ENCODE assay signal across 20 cellular contexts in genomic region chr22:19654338-19654922, GRCh38.
"Had no signal": no experiment of that assay in that cellular context is flagged by ENCODE, and none has a peak within 500 bp of the region (broad histone marks: within the 10 kb centered on the region; RNA-seq: fewer than 3 reads in every experiment).

No MANE protein-coding gene starts in this region.

- H3K9ac ChIP-seq: parathyroid adenoma had no signal

- DNase-seq: effector memory CD8-positive, alpha-beta T cell; foreskin keratinocyte; kidney glomerular epithelial cell; mammary epithelial cell; naive thymus-derived CD4-positive, alpha-beta T cell; nephron progenitor cell; psoas muscle; retina; right lobe of liver; stimulated activated CD4-positive, alpha-beta T cell treated with anti-CD3 and anti-CD28 coated beads, Interleukin-4, amount 100 ng/mL, for 1 hour; stimulated activated CD8-positive, alpha-beta memory T cell treated with anti-CD3 and anti-CD28 coated beads, Interleukin-4, amount 100 ng/mL, for 48 hours; stimulated activated naive CD8-positive, alpha-beta T cell treated with anti-CD3 and anti-CD28 coated beads, Interleukin-15, Interleukin-2, amounts not matched to agents 100 U/mL and 50 U/mL, for 24 hours; thyroid gland; upper lobe of right lung had no signal

- ATAC-seq: effector memory CD8-positive, alpha-beta T cell; foreskin keratinocyte; left lobe of liver; naive thymus-derived CD4-positive, alpha-beta T cell; psoas muscle; stimulated activated effector memory CD8-positive, alpha-beta T cell treated with anti-CD3 and anti-CD28 coated beads, Interleukin-12 subunit alpha, Interleukin-12 subunit beta, amount 100 ng/mL, for 72 hours; stimulated activated naive CD8-positive, alpha-beta T cell treated with anti-CD3 and anti-CD28 coated beads, Interleukin-15, Interleukin-2, amounts not matched to agents 100 U/mL and 50 U/mL, for 24 hours; upper lobe of right lung had no signal

- H3K4me3 Mint-ChIP-seq: dendritic cell treated with granulocyte-macrophage colony-stimulating factor and Interleukin-4, amounts not matched to agents 40 ng/mL and 50 ng/mL, for 4 days; effector memory CD8-positive, alpha-beta T cell; naive thymus-derived CD4-positive, alpha-beta T cell; nephron progenitor cell; stimulated activated effector memory CD8-positive, alpha-beta T cell treated with anti-CD3 and anti-CD28 coated beads, Interleukin-12 subunit alpha, Interleukin-12 subunit beta, amount 100 ng/mL, for 72 hours had no signal

- H3K27ac Mint-ChIP-seq: dendritic cell treated with granulocyte-macrophage colony-stimulating factor and Interleukin-4, amounts not matched to agents 40 ng/mL and 50 ng/mL, for 4 days; effector memory CD8-positive, alpha-beta T cell; naive thymus-derived CD4-positive, alpha-beta T cell; nephron progenitor cell; stimulated activated effector memory CD8-positive, alpha-beta T cell treated with anti-CD3 and anti-CD28 coated beads, Interleukin-12 subunit alpha, Interleukin-12 subunit beta, amount 100 ng/mL, for 72 hours had no signal

- H3K4me3 ChIP-seq: hepatocyte, psoas muscle, right lobe of liver, suprapubic skin, thyroid gland, upper lobe of right lung had no signal

- H3K9me3 ChIP-seq: right lobe of liver, suprapubic skin, thyroid gland, upper lobe of right lung had no signal

- H3K27ac ChIP-seq: foreskin keratinocyte, hepatocyte, parathyroid adenoma, psoas muscle, right lobe of liver, suprapubic skin, thyroid gland, upper lobe of right lung had no signal

- H3K27me3 ChIP-seq: hepatocyte, right lobe of liver, suprapubic skin, thyroid gland, upper lobe of right lung had no signal

- H3K4me1 Mint-ChIP-seq: naive thymus-derived CD4-positive, alpha-beta T cell; nephron progenitor cell; stimulated activated effector memory CD8-positive, alpha-beta T cell treated with anti-CD3 and anti-CD28 coated beads, Interleukin-12 subunit alpha, Interleukin-12 subunit beta, amount 100 ng/mL, for 72 hours had no signal

- H3K36me3 Mint-ChIP-seq: naive thymus-derived CD4-positive, alpha-beta T cell; stimulated activated effector memory CD8-positive, alpha-beta T cell treated with anti-CD3 and anti-CD28 coated beads, Interleukin-12 subunit alpha, Interleukin-12 subunit beta, amount 100 ng/mL, for 72 hours had no signal

- H3K4me1 ChIP-seq: foreskin keratinocyte, parathyroid adenoma, psoas muscle, right lobe of liver, suprapubic skin, thyroid gland, upper lobe of right lung had no signal

- H3K36me3 ChIP-seq: right lobe of liver, suprapubic skin, thyroid gland, upper lobe of right lung had no signal
